8 cellular contexts compared by ENCODE assay signal in the genomic region with DNA sequence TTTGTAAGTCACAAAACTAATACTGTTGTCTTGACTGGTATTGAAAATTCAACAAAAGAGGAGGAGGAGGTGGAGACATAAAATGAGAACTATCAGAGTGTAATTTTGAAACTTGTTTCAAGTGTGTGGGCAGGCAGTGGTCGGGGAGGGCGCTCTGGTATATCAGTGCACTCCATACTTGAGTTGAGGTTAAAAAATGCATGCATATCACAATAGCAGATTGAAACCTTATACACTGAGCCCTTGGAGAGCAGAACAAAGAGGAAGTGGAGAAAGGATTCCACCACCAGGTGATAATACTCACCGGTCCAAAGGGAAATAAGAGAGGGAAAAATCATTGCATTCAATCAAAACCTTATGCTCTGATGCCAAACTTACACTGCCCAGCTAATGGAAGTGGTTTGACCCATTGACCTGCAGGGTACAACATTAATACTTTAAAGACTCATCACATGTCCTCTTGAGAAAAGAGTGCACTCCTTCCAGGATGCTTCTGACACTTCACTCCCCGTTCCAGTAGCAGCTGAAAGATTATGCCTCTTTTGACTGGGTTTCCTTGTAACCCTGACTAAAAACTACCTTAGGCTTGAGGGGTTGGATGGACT.
A peak's percentile ranks its signal among the peaks of the same experiment; 100 is the strongest.
DNase-seq lines count a peak whose midpoint lies in the region; ATAC-seq and TF ChIP-seq lines count a peak whose summit lies in the region.

No MANE protein-coding gene starts in this region.

- no peak overlapping the region for H3K4me3 Mint-ChIP-seq in activated CD4-positive, alpha-beta memory T cell treated with anti-CD3 and anti-CD28 coated beads for 36 hours
- H3K4me3 Mint-ChIP-seq in stimulated activated memory B cell treated with anti-CD40 and anti-IgM and Interleukin-4, amounts not matched to agents 10 μg/mL and 1 μg/mL and 100 μg/mL, for 72 hours, result no peak overlapping the region
- no peak overlapping the region for H3K4me3 Mint-ChIP-seq in chondrocyte (ENCODE audit: unreplicated experiment)

- DNase-seq in activated T-cell treated with anti-CD3 and anti-CD28 coated beads for 48 hours (ENCODE audit: low read depth), result peak; percentile 45
- no peak for DNase-seq in activated T-cell treated with anti-CD3 and anti-CD28 coated beads, Interleukin-2, amount 50 U/mL, for 1 hour
- peak; percentile 74 for DNase-seq in activated CD4-positive, alpha-beta memory T cell treated with anti-CD3 and anti-CD28 coated beads for 36 hours
- no peak for DNase-seq in SJCRH30
- no peak for DNase-seq in chondrocyte (ENCODE audit: low spot score)
- no peak for DNase-seq in tibial artery

- H3K9me3 Mint-ChIP-seq in activated CD4-positive, alpha-beta memory T cell treated with anti-CD3 and anti-CD28 coated beads for 36 hours, result no peaks in the 10 kb centered on the region
- peaks cover 3% of the 10 kb centered on the region for H3K9me3 Mint-ChIP-seq in stimulated activated memory B cell treated with anti-CD40 and anti-IgM and Interleukin-4, amounts not matched to agents 10 μg/mL and 1 μg/mL and 100 μg/mL, for 72 hours
- no peaks in the 10 kb centered on the region for H3K9me3 Mint-ChIP-seq in chondrocyte (ENCODE audit: low read depth)

- TF ChIP-seq CTCF in chondrocyte (IDR thresholded peaks at IDR 0.05) (no peak), tibial artery (IDR thresholded peaks at IDR 0.05) (no peak)

- H3K4me3 ChIP-seq in SJCRH30 (no peak overlapping the region), tibial artery (no peak overlapping the region)

- CTCF ChIA-PET in activated CD4-positive, alpha-beta memory T cell treated with anti-CD3 and anti-CD28 coated beads for 36 hours (lab: Charles Lee), result interaction anchor here (1.5 to 2.9 kb wide), 2 partner anchors 10 to 21 kb away, joined by 3 to 12 read pairs; no protein-coding TSS in a partner anchor

- H3K36me3 ChIP-seq in SJCRH30 (no peaks in the 10 kb centered on the region), tibial artery (no peaks in the 10 kb centered on the region)

- POLR2A ChIA-PET in activated CD4-positive, alpha-beta memory T cell treated with anti-CD3 and anti-CD28 coated beads for 36 hours (lab: Charles Lee), result no interaction called here

- H3K36me3 Mint-ChIP-seq in activated CD4-positive, alpha-beta memory T cell treated with anti-CD3 and anti-CD28 coated beads for 36 hours, result no peaks in the 10 kb centered on the region
- H3K36me3 Mint-ChIP-seq in stimulated activated memory B cell treated with anti-CD40 and anti-IgM and Interleukin-4, amounts not matched to agents 10 μg/mL and 1 μg/mL and 100 μg/mL, for 72 hours, result no peaks in the 10 kb centered on the region
- H3K36me3 Mint-ChIP-seq in chondrocyte (ENCODE audit: low read depth), result no peaks in the 10 kb centered on the region

- H3K4me1 Mint-ChIP-seq in activated CD4-positive, alpha-beta memory T cell treated with anti-CD3 and anti-CD28 coated beads for 36 hours (ENCODE audit: low read depth), result peaks cover 10% of the 10 kb centered on the region
- H3K4me1 Mint-ChIP-seq in stimulated activated memory B cell treated with anti-CD40 and anti-IgM and Interleukin-4, amounts not matched to agents 10 μg/mL and 1 μg/mL and 100 μg/mL, for 72 hours, result no peaks in the 10 kb centered on the region
- H3K4me1 Mint-ChIP-seq in chondrocyte (ENCODE audit: low read depth), result peaks cover 31% of the 10 kb centered on the region

- 0 out of 2 replicates have a peak, but pooled peaks cover 9% of the 10 kb centered on the region for H3K27me3 ChIP-seq in SJCRH30
- H3K27me3 ChIP-seq in tibial artery, result no peaks in the 10 kb centered on the region

- H3K27me3 Mint-ChIP-seq in activated CD4-positive, alpha-beta memory T cell treated with anti-CD3 and anti-CD28 coated beads for 36 hours, result peaks cover 19% of the 10 kb centered on the region
- H3K27me3 Mint-ChIP-seq in stimulated activated memory B cell treated with anti-CD40 and anti-IgM and Interleukin-4, amounts not matched to agents 10 μg/mL and 1 μg/mL and 100 μg/mL, for 72 hours, result peaks cover 16% of the 10 kb centered on the region
- H3K27me3 Mint-ChIP-seq in chondrocyte (ENCODE audit: low read depth), result no peaks in the 10 kb centered on the region

- intact Hi-C loops in activated CD4-positive, alpha-beta memory T cell treated with anti-CD3 and anti-CD28 coated beads for 36 hours (cut with micrococcal nuclease), result loop anchor here (1.0 kb wide), 2 partner anchors 10 to 29 kb away; no protein-coding TSS in a partner anchor
- intact Hi-C loops in tibial artery (cut with DNase I; ENCODE audit: low total_unique reads), result no loop called here

- H3K4me1 ChIP-seq in SJCRH30, result peaks cover 7% of the 10 kb centered on the region; the same call in 1 of the 2 replicates
- H3K4me1 ChIP-seq in tibial artery, result peaks cover 0 to 22% (median 0%) of the 10 kb centered on the region in 4 donors

- no peaks in the 10 kb centered on the region for H3K9me3 ChIP-seq in SJCRH30 (replicated peaks)
- no peaks in the 10 kb centered on the region for H3K9me3 ChIP-seq in tibial artery

- H3K27ac ChIP-seq in SJCRH30 (no peak overlapping the region), tibial artery (no peak overlapping the region)

- peak; percentile 94 for ATAC-seq in HG02870 (IDR thresholded peaks at IDR 0.05; ENCODE audit: unreplicated experiment)
- ATAC-seq in stimulated activated memory B cell treated with anti-CD40 and anti-IgM and Interleukin-4, amounts not matched to agents 10 μg/mL and 1 μg/mL and 100 μg/mL, for 72 hours, result peak; percentile 76

- H3K27ac Mint-ChIP-seq in activated CD4-positive, alpha-beta memory T cell treated with anti-CD3 and anti-CD28 coated beads for 36 hours, result no peak overlapping the region
- no peak overlapping the region for H3K27ac Mint-ChIP-seq in stimulated activated memory B cell treated with anti-CD40 and anti-IgM and Interleukin-4, amounts not matched to agents 10 μg/mL and 1 μg/mL and 100 μg/mL, for 72 hours
- no peak overlapping the region for H3K27ac Mint-ChIP-seq in chondrocyte (ENCODE audit: unreplicated experiment)

Comparison
In these comparisons a context has a peak if more than half of its experiments do, and no peak if none do; other contexts are left out.
1. DNase-seq: peak in activated T-cell treated with anti-CD3 and anti-CD28 coated beads for 48 hours (single experiment) and activated CD4-positive, alpha-beta memory T cell treated with anti-CD3 and anti-CD28 coated beads for 36 hours (single experiment); none in activated T-cell treated with anti-CD3 and anti-CD28 coated beads, Interleukin-2, amount 50 U/mL, for 1 hour (single experiment), SJCRH30 (0 of 2), chondrocyte (single experiment) and tibial artery (0 of 2).